In genomic region chr2:207286106-207286505, GRCh38 we compare ENCODE assay signal across 1 cellular context.
TF ChIP-seq lines count a peak whose summit lies in the region.

No MANE protein-coding gene starts in this region.

TF ChIP-seq in GM12878, 131 proteins besides CTCF, POLR2A, EP300 and RAD21 (continued from another document):
- TF ChIP-seq DPF2 (IDR thresholded peaks at IDR 0.05) (0 out of 2 replicates have a peak, but pooled peaks have one; percentile 38), E4F1 (IDR thresholded peaks at IDR 0.05; ENCODE audit: borderline replicate concordance, partially characterized antibody) (no peak), ESRRA (IDR thresholded peaks at IDR 0.05; ENCODE audit: low read length) (no peak)
TF ChIP-seq in GM12878: peak in this region for 36.
